Comparison of ENCODE assay signal across 20 cellular contexts in genomic region chr12:107437954-107438353, GRCh38.
"Had no signal": no experiment of that assay in that cellular context is flagged by ENCODE, and none has a peak within 500 bp of the region (broad histone marks: within the 10 kb centered on the region; RNA-seq: fewer than 3 reads in every experiment).

No MANE protein-coding gene starts in this region.

- H3K9me3 Mint-ChIP-seq: IgD-negative memory B cell had no signal

- ATAC-seq: K562 had no signal

- H3K27ac ChIP-seq: KMS-11 had no signal

- H3K36me3 Mint-ChIP-seq: IgD-negative memory B cell had no signal

- DNase-seq: Kasumi-1, MM.1S, NCI-H1092 treated with DMSO at 0.1 percent for 48 hours, NCI-H1436, NCI-H187, NCI-H2029, NCI-H2081 treated with DMSO at 0.1 percent for 48 hours, NCI-H2171, NCI-H226, NCI-H446, NCI-H510A, NCI-H524 treated with DMSO at 0.1 percent for 48 hours, NCI-H69, Right ventricle myocardium superior, RPMI8226, SIG-M5, SK-N-SH had no signal

- H3K27ac Mint-ChIP-seq: IgD-negative memory B cell had no signal

- H3K4me3 ChIP-seq: K562 had no signal

- H3K9me3 ChIP-seq: SK-N-SH had no signal

- H3K27me3 Mint-ChIP-seq: IgD-negative memory B cell had no signal

- H3K4me3 Mint-ChIP-seq: IgD-negative memory B cell had no signal
